Comparison of ENCODE assay signal across 10 cellular contexts in the genomic region with DNA sequence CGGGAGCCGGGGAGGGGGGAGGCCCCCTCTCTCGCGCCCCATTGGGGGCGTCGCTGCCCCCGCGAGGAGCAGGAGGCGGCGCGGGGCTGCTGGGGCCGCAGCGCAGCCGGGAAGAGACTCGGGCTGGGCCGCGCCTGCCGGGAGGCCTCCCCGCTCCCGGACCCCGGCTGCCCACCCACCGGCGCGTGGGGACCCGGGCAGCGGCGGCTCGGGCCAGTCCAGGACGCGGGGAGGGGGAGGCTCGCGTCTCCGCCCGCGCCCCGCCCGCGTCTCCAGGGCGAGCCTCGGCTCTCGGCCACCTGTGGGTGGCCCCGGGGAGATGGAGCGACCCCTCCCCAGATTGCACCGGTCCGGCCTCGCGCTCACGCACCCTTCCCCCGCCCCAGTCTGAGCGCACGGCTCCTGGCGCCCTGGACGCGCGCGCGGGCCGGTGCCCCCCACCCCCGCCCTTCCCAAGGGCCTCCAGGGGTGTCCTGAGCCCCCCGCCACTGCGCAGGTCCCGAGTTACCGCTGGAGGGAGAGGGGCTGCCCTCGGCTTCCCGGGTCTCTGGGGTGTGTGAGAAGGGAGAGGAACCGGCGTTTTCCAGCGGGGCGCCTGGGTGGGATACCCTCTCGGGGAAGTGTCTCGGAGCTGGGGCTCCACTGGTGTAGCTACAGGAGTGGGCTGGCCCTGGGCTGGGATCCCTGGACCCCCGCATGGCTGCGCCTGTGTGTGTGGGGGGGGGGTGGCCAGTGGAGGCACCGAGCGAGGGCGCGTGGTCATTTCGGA. TPM values are rescaled to one million over a fixed set of nuclear protein-coding genes. Genes with fewer than 3 reads are reported as not detected.
DNase-seq lines count a peak whose midpoint lies in the region; ATAC-seq and TF ChIP-seq lines count a peak whose summit lies in the region.
"Had no signal": no experiment of that assay in that cellular context is flagged by ENCODE, and none has a peak within 500 bp of the region (broad histone marks: within the 10 kb centered on the region; RNA-seq: fewer than 3 reads in every experiment).

No MANE protein-coding gene starts in this region.

- H3K27ac Mint-ChIP-seq in endothelial cell (ENCODE audit: unreplicated experiment), result no peak overlapping the region

- CTCF ChIA-PET in PC-3 (lab: Charles Lee), result no interaction called here

- intact Hi-C loops in PC-3 (cut with micrococcal nuclease), result no loop called here

- peaks cover 6% of the 10 kb centered on the region for H3K27me3 Mint-ChIP-seq in endothelial cell (ENCODE audit: unreplicated experiment)

- H3K27ac ChIP-seq in PC-3 (ENCODE audit: low read length) (no peak overlapping the region), mesodermal cell (ENCODE audit: low read depth, low read length, severe bottlenecking) (no peak overlapping the region), thymus (ENCODE audit: low read depth) (no peak overlapping the region)
- H3K27ac ChIP-seq: epithelial cell of prostate had no signal

- no peaks in the 10 kb centered on the region for H3K36me3 ChIP-seq in PC-3 (ENCODE audit: low read depth, low read length)
- H3K36me3 ChIP-seq in mesodermal cell (ENCODE audit: control insufficient read depth, insufficient read depth, low read length), result peaks cover 4% of the 10 kb centered on the region
- no peaks in the 10 kb centered on the region for H3K36me3 ChIP-seq in thymus (ENCODE audit: control insufficient read depth, insufficient read depth)

- no peak overlapping the region for H2AFZ ChIP-seq in PC-3 (ENCODE audit: low read length)

- peaks cover 2% of the 10 kb centered on the region for H3K4me1 Mint-ChIP-seq in endothelial cell (ENCODE audit: unreplicated experiment)

- TF ChIP-seq CTCF in PC-3 (conservative IDR thresholded peaks at IDR 0.05; ENCODE audit: low read depth, low read length) (no peak), endothelial cell (IDR thresholded peaks at IDR 0.05; ENCODE audit: unreplicated experiment) (no peak)

- H3K79me2 ChIP-seq in PC-3 (ENCODE audit: low read length), result no peaks in the 10 kb centered on the region

- H3F3A ChIP-seq in PC-3 (ENCODE audit: low read length, unreplicated experiment), result no peaks in the 10 kb centered on the region

- H3K9me3 ChIP-seq in PC-3 (ENCODE audit: low read length), result no peaks in the 10 kb centered on the region
- peaks cover 6% of the 10 kb centered on the region for H3K9me3 ChIP-seq in mesodermal cell (ENCODE audit: control insufficient read depth, low read length)
- peaks cover 3% of the 10 kb centered on the region for H3K9me3 ChIP-seq in thymus (ENCODE audit: control insufficient read depth)

- POLR2A ChIA-PET in PC-3 (lab: Charles Lee; ENCODE audit: unreplicated experiment), result no interaction called here

- peak overlapping the region; percentile 67 for H3K4me3 Mint-ChIP-seq in endothelial cell (ENCODE audit: unreplicated experiment)

- H3K36me3 Mint-ChIP-seq in endothelial cell (ENCODE audit: low read depth, unreplicated experiment), result no peaks in the 10 kb centered on the region

- H3K9me2 ChIP-seq in PC-3 (replicated peaks; ENCODE audit: low read length), result no peaks in the 10 kb centered on the region

- no peak overlapping the region for H3K9ac ChIP-seq in PC-3 (ENCODE audit: low read length)

- H3K27me3 ChIP-seq in PC-3 (ENCODE audit: low read length) (no peaks in the 10 kb centered on the region), thymus (ENCODE audit: control insufficient read depth, insufficient read depth) (peaks cover 32% of the 10 kb centered on the region)

- BruUV-seq in PC-3 (replicated peaks; lab: Mats Ljungman, UMichigan), result no TSS peak

- H3K4me3 ChIP-seq in PC-3 (ENCODE audit: low read length) (peak overlapping the region; percentile 58), mesodermal cell (ENCODE audit: extremely low read depth, insufficient read depth, low read length, poor library complexity, severe bottlenecking) (peak overlapping the region; percentile 66), thymus (ENCODE audit: low read length) (peak overlapping the region; percentile 46)

- H3K4me1 ChIP-seq in PC-3 (ENCODE audit: insufficient read depth, low read length), result no peaks in the 10 kb centered on the region
- peaks cover 6% of the 10 kb centered on the region for H3K4me1 ChIP-seq in mesodermal cell (ENCODE audit: control insufficient read depth, insufficient read depth, low read length, poor library complexity, severe bottlenecking)
- H3K4me1 ChIP-seq in thymus (ENCODE audit: control insufficient read depth, insufficient read depth, low read length), result peaks cover 1% of the 10 kb centered on the region

- DNase-seq in PC-3 (no peak), endothelial cell (ENCODE audit: low spot score) (no peak), left lobe of liver (ENCODE audit: low spot score) (no peak)
- DNase-seq: activated CD4-positive, alpha-beta T cell treated with anti-CD3 and anti-CD28 coated beads, Interleukin-2, amount 50 U/mL, for 48 hours had no signal

- ATAC-seq in PC-3 (no peak), GM19351 (IDR thresholded peaks at IDR 0.05; ENCODE audit: unreplicated experiment) (no peak), GM21423 (IDR thresholded peaks at IDR 0.05; ENCODE audit: unreplicated experiment) (no peak), left lobe of liver (no peak), HG02852 (IDR thresholded peaks at IDR 0.05; ENCODE audit: unreplicated experiment) (no peak)

- H3K9me3 Mint-ChIP-seq in endothelial cell (ENCODE audit: unreplicated experiment), result no peaks in the 10 kb centered on the region

- H3K4me2 ChIP-seq in PC-3 (ENCODE audit: low read length), result peak overlapping the region; percentile 69

- WGBS in mesodermal cell (ENCODE audit: insufficient coverage in 2 of 2), 2 experiments, result 1 to 17% methylated on average over 33 to 36 of the region's 78 CpGs
- 9% methylated on average over 78 of the region's 78 CpGs for WGBS in thymus

- H4K20me1 ChIP-seq in PC-3 (ENCODE audit: low read length), result no peaks in the 10 kb centered on the region

RNA-seq across cellular contexts. Expression of gene PALM, which starts 0.6 kb away (rescaled TPM):
- 10.8 and 13.0 TPM in 2 replicates for total RNA-seq in PC-3 (2014; rRNA removed)
- total RNA-seq in endothelial cell (ENCODE audit: unreplicated experiment), result 42.0 TPM
- polyA plus RNA-seq in mesodermal cell (2013, experiment 1 of 2), result 54.7 TPM
- polyA plus RNA-seq in mesodermal cell (2013, experiment 2 of 2), result 45.9 TPM
- polyA plus RNA-seq in thymus, result 11.7 TPM
- total RNA-seq in left lobe of liver, result 6.6 TPM

RNA-seq across cellular contexts. Expression of gene PRSS57, which starts 14.1 kb away (rescaled TPM):
- total RNA-seq in PC-3 (2014; rRNA removed) (not detected in 2 replicates), endothelial cell (ENCODE audit: unreplicated experiment) (not detected), left lobe of liver (not detected)
- not detected for polyA plus RNA-seq in mesodermal cell (2013, experiment 1 of 2)
- not detected for polyA plus RNA-seq in mesodermal cell (2013, experiment 2 of 2)
- polyA plus RNA-seq in thymus, result 1.1 TPM

RNA-seq across cellular contexts. Expression of gene FSTL3, which starts 33.2 kb away (rescaled TPM):
- total RNA-seq in PC-3 (2014; rRNA removed) (49.9 and 53.3 TPM in 2 replicates), endothelial cell (ENCODE audit: unreplicated experiment) (6.5 TPM), left lobe of liver (4.3 TPM)
- 15.9 TPM for polyA plus RNA-seq in mesodermal cell (2013, experiment 1 of 2)
- polyA plus RNA-seq in mesodermal cell (2013, experiment 2 of 2), result 11.7 TPM
- 12.5 TPM for polyA plus RNA-seq in thymus

RNA-seq across cellular contexts. Expression of gene MISP, which starts 41.5 kb away (rescaled TPM):
- total RNA-seq in PC-3 (2014; rRNA removed) (115 and 130 TPM in 2 replicates), endothelial cell (ENCODE audit: unreplicated experiment) (not detected), left lobe of liver (0.18 TPM)
- 0.37 TPM for polyA plus RNA-seq in mesodermal cell (2013, experiment 1 of 2)
- 0.15 TPM for polyA plus RNA-seq in mesodermal cell (2013, experiment 2 of 2)
- 2.4 TPM for polyA plus RNA-seq in thymus

RNA-seq across cellular contexts. Expression of gene RNF126, which starts 46.4 kb away (rescaled TPM):
- total RNA-seq in PC-3 (2014; rRNA removed) (86.4 and 89.2 TPM in 2 replicates), endothelial cell (ENCODE audit: unreplicated experiment) (41.7 TPM), left lobe of liver (22.2 TPM)
- 48.9 TPM for polyA plus RNA-seq in mesodermal cell (2013, experiment 1 of 2)
- polyA plus RNA-seq in mesodermal cell (2013, experiment 2 of 2), result 40.3 TPM
- polyA plus RNA-seq in thymus, result 38.2 TPM
